ENCODE assay signal across 36 cellular contexts in the genomic region with DNA sequence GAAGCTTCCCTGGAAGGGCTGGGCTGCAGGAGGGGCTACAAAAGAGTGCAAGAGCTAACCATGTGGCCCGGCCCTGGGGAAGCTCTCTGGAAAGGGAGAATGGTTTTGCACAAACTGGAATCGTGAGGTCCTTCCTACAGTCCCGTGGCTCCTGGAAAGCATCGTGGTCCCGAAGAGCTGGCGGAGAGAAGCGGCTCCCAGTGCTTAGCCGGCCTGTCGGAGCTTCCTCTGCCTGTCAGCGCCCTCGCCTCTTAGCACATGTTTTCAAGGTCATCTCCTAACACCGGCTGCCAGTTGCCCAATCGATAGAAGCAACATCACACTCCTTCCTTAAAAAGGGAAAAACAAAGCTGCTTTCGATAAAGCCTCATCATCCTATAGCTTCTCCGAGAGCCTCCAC.
"Had no signal": no experiment of that assay in that cellular context is flagged by ENCODE, and none has a peak within 500 bp of the region (broad histone marks: within the 10 kb centered on the region; RNA-seq: fewer than 3 reads in every experiment).

No MANE protein-coding gene starts in this region.

- H3K4me3 Mint-ChIP-seq: activated B cell treated with CpG ODN at 0.5 μM for 24 hours; activated CD4-positive, alpha-beta memory T cell treated with anti-CD3 and anti-CD28 coated beads for 36 hours; activated CD4-positive, alpha-beta T cell treated with anti-CD3 and anti-CD28 coated beads, Interleukin-2, amount 10 ng/mL, durations not matched to agents 24 days and 14 days; activated CD8-positive, alpha-beta T cell treated with anti-CD3 and anti-CD28 coated beads for 36 hours; activated naive CD4-positive, alpha-beta T cell treated with anti-CD3 and anti-CD28 coated beads for 36 hours; activated naive CD8-positive, alpha-beta T cell treated with anti-CD3 and anti-CD28 coated beads for 36 hours; activated T-cell treated with anti-CD3 and anti-CD28 coated beads, Interleukin-2, amount 50 U/mL, for 4 hours; activated T-cell treated with anti-CD3 and anti-CD28 coated beads, Interleukin-2, amount 50 U/mL, for 72 hours; activated T-helper 1 cell treated with anti-CD3 and anti-CD28 coated beads, Interleukin-12 subunit alpha, Interleukin-12 subunit beta, Interleukin-2, Interleukin-4 antibody, amounts not matched to agents 30 ng/mL and 10 ng/mL and 1 ng/mL, durations not matched to agents 14 hours and 24 hours and 36 hours; activated T-helper 17 cell treated with anti-CD3 and anti-CD28 coated beads, Interleukin-2, amount 50 U/mL, for 72 hours; brain; central memory CD8-positive, alpha-beta T cell; T-helper 1 cell treated with Interleukin-12 subunit alpha and Interleukin-12 subunit beta and Interleukin-4 antibody, amounts not matched to agents 30 μg/mL and 1 μg/mL, for 36 hours; T-helper 2 cell treated with Interferon-gamma antibody and Interleukin-4, amounts not matched to agents 5 μg/mL and 100 μg/mL, for 36 hours had no signal

- H3K36me3 ChIP-seq: adrenal gland, cardiac muscle cell had no signal

- DNase-seq: activated B cell treated with CpG ODN at 0.5 μM for 24 hours; activated CD4-positive, alpha-beta memory T cell treated with anti-CD3 and anti-CD28 coated beads for 36 hours; activated CD4-positive, alpha-beta T cell treated with anti-CD3 and anti-CD28 coated beads for 4 hours; activated CD4-positive, alpha-beta T cell treated with anti-CD3 and anti-CD28 coated beads, Interleukin-2, amount 10 ng/mL, durations not matched to agents 24 days and 14 days; activated CD4-positive, alpha-beta T cell treated with anti-CD3 and anti-CD28 coated beads, Interleukin-2, amount 50 U/mL, for 1 hour; activated CD4-positive, alpha-beta T cell treated with anti-CD3 and anti-CD28 coated beads, Interleukin-2, amount 50 U/mL, for 4 hours; activated CD4-positive, CD25-positive, alpha-beta regulatory T cell treated with anti-CD3 and anti-CD28 coated beads, Interleukin-2, amount 50 U/mL, for 72 hours; activated CD8-positive, alpha-beta memory T cell treated with anti-CD3 and anti-CD28 coated beads, Interleukin-2, amount 50 U/mL, for 4 hours; activated CD8-positive, alpha-beta T cell treated with anti-CD3 and anti-CD28 coated beads for 36 hours; activated effector memory CD4-positive, alpha-beta T cell treated with anti-CD3 and anti-CD28 coated beads, Interleukin-2, amount 50 U/mL, for 16 hours; activated gamma-delta T cell treated with Interleukin-2 at 50 U/mL for 16 hours; activated naive CD4-positive, alpha-beta T cell; activated naive CD4-positive, alpha-beta T cell treated with anti-CD3 and anti-CD28 coated beads for 36 hours; activated naive CD4-positive, alpha-beta T cell treated with anti-CD3 and anti-CD28 coated beads, Interleukin-2, amount 50 U/mL, for 16 hours; activated naive CD8-positive, alpha-beta T cell treated with anti-CD3 and anti-CD28 coated beads for 36 hours; activated T-cell treated with anti-CD3 and anti-CD28 coated beads for 4 hours; activated T-cell treated with anti-CD3 and anti-CD28 coated beads, Interleukin-2, amount 50 U/mL, for 1 hour; activated T-cell treated with anti-CD3 and anti-CD28 coated beads, Interleukin-2, amount 50 U/mL, for 4 hours; activated T-cell treated with anti-CD3 and anti-CD28 coated beads, Interleukin-2, amount 50 U/mL, for 72 hours; adrenal gland; amniotic stem cell; aorta; caudate nucleus; cerebellar nuclear complex; T-helper 1 cell; T-helper 2 cell; T-helper 9 cell had no signal

- H3K27me3 ChIP-seq: adrenal gland, cardiac muscle cell had no signal

- H3K36me3 Mint-ChIP-seq: activated CD4-positive, alpha-beta memory T cell treated with anti-CD3 and anti-CD28 coated beads for 36 hours; activated naive CD4-positive, alpha-beta T cell treated with anti-CD3 and anti-CD28 coated beads, Interleukin-2, amount 50 U/mL, for 72 hours; activated naive CD8-positive, alpha-beta T cell treated with anti-CD3 and anti-CD28 coated beads for 36 hours; brain had no signal

- H3K27ac ChIP-seq: adrenal gland, cardiac muscle cell, VCaP had no signal

- H3K27me3 Mint-ChIP-seq: activated CD4-positive, alpha-beta T cell treated with anti-CD3 and anti-CD28 coated beads, Interleukin-2, amount 10 ng/mL, durations not matched to agents 24 days and 14 days had no signal

- H3K27ac Mint-ChIP-seq: activated B cell treated with CpG ODN at 0.5 μM for 24 hours; activated CD4-positive, alpha-beta memory T cell treated with anti-CD3 and anti-CD28 coated beads for 36 hours; activated CD4-positive, alpha-beta T cell treated with anti-CD3 and anti-CD28 coated beads, Interleukin-2, amount 10 ng/mL, durations not matched to agents 24 days and 14 days; activated CD8-positive, alpha-beta T cell treated with anti-CD3 and anti-CD28 coated beads for 36 hours; activated naive CD4-positive, alpha-beta T cell treated with anti-CD3 and anti-CD28 coated beads for 36 hours; activated naive CD4-positive, alpha-beta T cell treated with anti-CD3 and anti-CD28 coated beads, Interleukin-2, amount 50 U/mL, for 72 hours; activated naive CD8-positive, alpha-beta T cell treated with anti-CD3 and anti-CD28 coated beads for 36 hours; activated T-cell treated with anti-CD3 and anti-CD28 coated beads, Interleukin-2, amount 50 U/mL, for 72 hours; activated T-helper 1 cell treated with anti-CD3 and anti-CD28 coated beads, Interleukin-12 subunit alpha, Interleukin-12 subunit beta, Interleukin-2, Interleukin-4 antibody, amounts not matched to agents 30 ng/mL and 10 ng/mL and 1 ng/mL, durations not matched to agents 14 hours and 24 hours and 36 hours; activated T-helper 17 cell treated with anti-CD3 and anti-CD28 coated beads, Interleukin-2, amount 50 U/mL, for 72 hours; brain; T-helper 1 cell treated with Interleukin-12 subunit alpha and Interleukin-12 subunit beta and Interleukin-4 antibody, amounts not matched to agents 30 μg/mL and 1 μg/mL, for 36 hours; T-helper 2 cell treated with Interferon-gamma antibody and Interleukin-4, amounts not matched to agents 5 μg/mL and 100 μg/mL, for 36 hours had no signal

- H3K9me3 ChIP-seq: adrenal gland had no signal

- H3K4me3 ChIP-seq: adrenal gland, cardiac muscle cell had no signal

- H3K4me1 ChIP-seq: adrenal gland had no signal

- ATAC-seq: activated CD8-positive, alpha-beta T cell treated with anti-CD3 and anti-CD28 coated beads for 36 hours; activated naive CD4-positive, alpha-beta T cell treated with anti-CD3 and anti-CD28 coated beads, Interleukin-2, amount 50 U/mL, for 72 hours; activated T-cell treated with anti-CD3 and anti-CD28 coated beads, Interleukin-2, amount 50 U/mL, for 4 hours; activated T-cell treated with anti-CD3 and anti-CD28 coated beads, Interleukin-2, amount 50 U/mL, for 72 hours; activated T-helper 17 cell treated with anti-CD3 and anti-CD28 coated beads, Interleukin-2, amount 50 U/mL, for 72 hours had no signal

- H3K9me3 Mint-ChIP-seq: activated B cell treated with CpG ODN at 0.5 μM for 24 hours; activated CD4-positive, alpha-beta memory T cell treated with anti-CD3 and anti-CD28 coated beads for 36 hours; activated CD4-positive, alpha-beta T cell treated with anti-CD3 and anti-CD28 coated beads, Interleukin-2, amount 10 ng/mL, durations not matched to agents 24 days and 14 days; activated CD8-positive, alpha-beta T cell treated with anti-CD3 and anti-CD28 coated beads for 36 hours; activated naive CD4-positive, alpha-beta T cell treated with anti-CD3 and anti-CD28 coated beads for 36 hours; activated naive CD4-positive, alpha-beta T cell treated with anti-CD3 and anti-CD28 coated beads, Interleukin-2, amount 50 U/mL, for 72 hours; activated naive CD8-positive, alpha-beta T cell treated with anti-CD3 and anti-CD28 coated beads for 36 hours; activated T-cell treated with anti-CD3 and anti-CD28 coated beads, Interleukin-2, amount 50 U/mL, for 4 hours; activated T-cell treated with anti-CD3 and anti-CD28 coated beads, Interleukin-2, amount 50 U/mL, for 72 hours; activated T-helper 1 cell treated with anti-CD3 and anti-CD28 coated beads, Interleukin-12 subunit alpha, Interleukin-12 subunit beta, Interleukin-2, Interleukin-4 antibody, amounts not matched to agents 30 ng/mL and 10 ng/mL and 1 ng/mL, durations not matched to agents 14 hours and 24 hours and 36 hours; activated T-helper 17 cell treated with anti-CD3 and anti-CD28 coated beads, Interleukin-2, amount 50 U/mL, for 72 hours; central memory CD8-positive, alpha-beta T cell; T-helper 1 cell treated with Interleukin-12 subunit alpha and Interleukin-12 subunit beta and Interleukin-4 antibody, amounts not matched to agents 30 μg/mL and 1 μg/mL, for 36 hours; T-helper 2 cell treated with Interferon-gamma antibody and Interleukin-4, amounts not matched to agents 5 μg/mL and 100 μg/mL, for 36 hours had no signal

- H3K4me1 Mint-ChIP-seq: activated B cell treated with CpG ODN at 0.5 μM for 24 hours; activated CD4-positive, alpha-beta T cell treated with anti-CD3 and anti-CD28 coated beads, Interleukin-2, amount 10 ng/mL, durations not matched to agents 24 days and 14 days; activated naive CD8-positive, alpha-beta T cell treated with anti-CD3 and anti-CD28 coated beads for 36 hours; activated T-helper 17 cell treated with anti-CD3 and anti-CD28 coated beads, Interleukin-2, amount 50 U/mL, for 72 hours; central memory CD8-positive, alpha-beta T cell had no signal
